Comparison of ENCODE assay signal across 2 cellular contexts in the genomic region with DNA sequence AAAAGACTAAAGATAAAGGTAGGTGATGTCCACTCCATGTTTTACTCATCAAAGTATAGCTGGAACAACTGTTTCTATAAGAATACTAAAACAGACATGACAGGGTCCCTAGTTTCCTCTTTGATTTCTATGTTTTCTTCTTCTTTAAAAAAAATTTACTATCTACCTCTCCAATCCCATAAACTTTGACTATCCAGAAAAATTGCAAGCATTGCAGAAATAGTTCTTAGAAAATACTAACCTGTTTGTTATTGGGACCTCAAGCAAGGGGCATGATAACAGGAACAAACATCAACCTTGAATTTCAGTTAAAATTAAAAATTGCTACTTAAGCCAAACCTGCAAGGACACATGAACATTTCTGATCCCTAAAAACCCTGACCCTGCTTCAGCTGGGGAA.
TF ChIP-seq lines count a peak whose summit lies in the region.

No MANE protein-coding gene starts in this region.

TF ChIP-seq in HepG2, 621 proteins besides CTCF, POLR2A, EP300 and RAD21:
- no peak for TF ChIP-seq SNAI1 (CRISPR knock-in tag; IDR thresholded peaks at IDR 0.05; ENCODE audit: borderline replicate concordance)
- TF ChIP-seq YY1 (IDR thresholded peaks at IDR 0.05; ENCODE audit: insufficient read depth, insufficient replicate concordance, low read depth, low read length) = no peak
- TF ChIP-seq MAFK (conservative IDR thresholded peaks at IDR 0.05 in 1 of 2, IDR thresholded peaks at IDR 0.05 in 1 of 2; ENCODE audit: low read length in 2 of 2) = peak; percentile 24 to 74; a peak in 3 of 4 replicates
- no peak for TF ChIP-seq ONECUT2 (CRISPR knock-in tag; IDR thresholded peaks at IDR 0.05)
- TF ChIP-seq MAFF (IDR thresholded peaks at IDR 0.05; ENCODE audit: low read depth, low read length) = peak; percentile 30; the same call in 1 of the 2 replicates
- TF ChIP-seq JUND (CRISPR knock-in tag; IDR thresholded peaks at IDR 0.05) = no peak

TF ChIP-seq in IMR-90, 13 proteins besides CTCF, POLR2A, EP300 and RAD21:
- TF ChIP-seq NFE2L2 (IDR thresholded peaks at IDR 0.05; ENCODE audit: low read depth, low read length) = no peak
- TF ChIP-seq FOS (IDR thresholded peaks at IDR 0.05; ENCODE audit: low read depth, low read length) = no peak
- no peak for TF ChIP-seq BHLHE40 (IDR thresholded peaks at IDR 0.05; ENCODE audit: low read depth, low read length)
- TF ChIP-seq, protein P1, sequence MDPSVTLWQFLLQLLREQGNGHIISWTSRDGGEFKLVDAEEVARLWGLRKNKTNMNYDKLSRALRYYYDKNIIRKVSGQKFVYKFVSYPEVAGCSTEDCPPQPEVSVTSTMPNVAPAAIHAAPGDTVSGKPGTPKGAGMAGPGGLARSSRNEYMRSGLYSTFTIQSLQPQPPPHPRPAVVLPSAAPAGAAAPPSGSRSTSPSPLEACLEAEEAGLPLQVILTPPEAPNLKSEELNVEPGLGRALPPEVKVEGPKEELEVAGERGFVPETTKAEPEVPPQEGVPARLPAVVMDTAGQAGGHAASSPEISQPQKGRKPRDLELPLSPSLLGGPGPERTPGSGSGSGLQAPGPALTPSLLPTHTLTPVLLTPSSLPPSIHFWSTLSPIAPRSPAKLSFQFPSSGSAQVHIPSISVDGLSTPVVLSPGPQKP (IDR thresholded peaks at IDR 0.05; ENCODE audit: borderline replicate concordance, low read depth, low read length) = no peak
- peak; percentile 52 for TF ChIP-seq MAFK (IDR thresholded peaks at IDR 0.05; ENCODE audit: low read depth, low read length)
- no peak for TF ChIP-seq CEBPB (IDR thresholded peaks at IDR 0.05; ENCODE audit: low read depth, low read length)
TF ChIP-seq in IMR-90: peak in this region for 1.
